ENCODE assay signal across 10 cellular contexts in genomic region chr1:198443374-198444233, GRCh38.
DNase-seq lines count a peak whose midpoint lies in the region; ATAC-seq and TF ChIP-seq lines count a peak whose summit lies in the region.
"Had no signal": no experiment of that assay in that cellular context is flagged by ENCODE, and none has a peak within 500 bp of the region (broad histone marks: within the 10 kb centered on the region; RNA-seq: fewer than 3 reads in every experiment).

No MANE protein-coding gene starts in this region.

- no peak for ATAC-seq in GM19035 (IDR thresholded peaks at IDR 0.05; ENCODE audit: unreplicated experiment)
- no peak for ATAC-seq in GM18909 (IDR thresholded peaks at IDR 0.05; ENCODE audit: poor library complexity, unreplicated experiment)

- DNase-seq in AG08395 (ENCODE audit: low spot score) (peak; percentile 80), HS-5 (ENCODE audit: low read depth) (peak; percentile 90), amniotic stem cell (lab: John Stamatoyannopoulos, UW) (peak; percentile 52), iris pigment epithelial cell (ENCODE audit: low read depth) (peak; percentile 98), GM13977 (ENCODE audit: low spot score) (no peak)
- DNase-seq in stimulated activated CD4-positive, alpha-beta T cell treated with anti-CD3 and anti-CD28 coated beads, Interleukin-2, amount 100 ng/mL, for 24 hours, result no peak
- DNase-seq: effector CD4-positive, alpha-beta T cell; small intestine had no signal

- in situ Hi-C loops in GM13977 (cut with MboI; ENCODE audit: low pct_unique_long_range_greater_than_20kb, low sequenced_read_pairs, unreplicated experiment), result no loop called here

- TF ChIP-seq CTCF in GM13977 (IDR thresholded peaks at IDR 0.05; ENCODE audit: extremely low read depth, insufficient read depth, missing control alignments), result no peak

Comparison
In these comparisons a context has a peak if more than half of its experiments do, and no peak if none do; other contexts are left out.
1. DNase-seq: peak in AG08395 (single experiment), HS-5 (single experiment), amniotic stem cell (single experiment) and iris pigment epithelial cell (single experiment); none in stimulated activated CD4-positive, alpha-beta T cell treated with anti-CD3 and anti-CD28 coated beads, Interleukin-2, amount 100 ng/mL, for 24 hours (0 of 2) and GM13977 (single experiment).